8 cellular contexts compared by ENCODE assay signal in genomic region chrX:76151537-76151936, GRCh38. TPM values are rescaled to one million over a fixed set of nuclear protein-coding genes. Genes with fewer than 3 reads are reported as not detected.
DNase-seq lines count a peak whose midpoint lies in the region; ATAC-seq and TF ChIP-seq lines count a peak whose summit lies in the region.
"Not testable (repeated sequence)": the region's sequence is repeated elsewhere in the genome, so short reads cannot be mapped to it uniquely, and the experiment has no call there.

No MANE protein-coding gene starts in this region.

- H3K36me3 Mint-ChIP-seq in CD4-positive, alpha-beta T cell (ENCODE audit: low read depth) = not testable (repeated sequence)
- peaks cover 11% of the 10 kb centered on the region for H3K36me3 Mint-ChIP-seq in effector memory CD8-positive, alpha-beta T cell (ENCODE audit: insufficient read depth)

- H3K4me1 Mint-ChIP-seq in CD4-positive, alpha-beta T cell (ENCODE audit: low read depth) = peaks cover 17% of the 10 kb centered on the region
- H3K4me1 Mint-ChIP-seq in effector memory CD8-positive, alpha-beta T cell (ENCODE audit: low read depth in 2 of 2) = not testable (repeated sequence)

- not testable (repeated sequence) for H3K4me3 Mint-ChIP-seq in CD4-positive, alpha-beta T cell; effector memory CD8-positive, alpha-beta T cell

- H3K9me3 Mint-ChIP-seq in CD4-positive, alpha-beta T cell; effector memory CD8-positive, alpha-beta T cell: not testable (repeated sequence)

- DNase-seq in CD4-positive, alpha-beta T cell; effector memory CD8-positive, alpha-beta T cell: not testable (repeated sequence)

- intact Hi-C loops in CD4-positive, alpha-beta T cell (cut with DNase I, micrococcal nuclease) = not testable (repeated sequence)

- H3K27me3 Mint-ChIP-seq in CD4-positive, alpha-beta T cell; effector memory CD8-positive, alpha-beta T cell: not testable (repeated sequence)

- not testable (repeated sequence) for H3K27ac Mint-ChIP-seq in CD4-positive, alpha-beta T cell; effector memory CD8-positive, alpha-beta T cell

- TF ChIP-seq CTCF in CD4-positive, alpha-beta T cell (IDR thresholded peaks at IDR 0.05) = not testable (repeated sequence)

- CTCF ChIA-PET in CD4-positive, alpha-beta T cell (lab: Charles Lee) = not testable (repeated sequence)

- not testable (repeated sequence) for H3K9me3 ChIP-seq in CD4-positive, alpha-beta T cell (ENCODE audit: control insufficient read depth, low read length)

- peak; percentile 24 for ATAC-seq in CD4-positive, alpha-beta T cell (ENCODE audit: poor library complexity)
- ATAC-seq in GM18870 (IDR thresholded peaks at IDR 0.05; ENCODE audit: unreplicated experiment) (peak; percentile 85), GM19455 (IDR thresholded peaks at IDR 0.05; ENCODE audit: unreplicated experiment) (peak; percentile 68), GM21723 (IDR thresholded peaks at IDR 0.05; ENCODE audit: unreplicated experiment) (peak; percentile 65), HG02885 (IDR thresholded peaks at IDR 0.05; ENCODE audit: poor library complexity, unreplicated experiment) (peak; percentile 75), HG03139 (IDR thresholded peaks at IDR 0.05; ENCODE audit: unreplicated experiment) (peak; percentile 70), HG03565 (IDR thresholded peaks at IDR 0.05; ENCODE audit: unreplicated experiment) (peak; percentile 87)
- peak; percentile 36 for ATAC-seq in effector memory CD8-positive, alpha-beta T cell (replicated peaks)

- H3K27me3 ChIP-seq in CD4-positive, alpha-beta T cell (ENCODE audit: control insufficient read depth, insufficient read depth, low read length) = not testable (repeated sequence)

- POLR2A ChIA-PET in CD4-positive, alpha-beta T cell (lab: Charles Lee) = not testable (repeated sequence)

- H3K27ac ChIP-seq in CD4-positive, alpha-beta T cell (ENCODE audit: low read depth, low read length) = not testable (repeated sequence)

RNA-seq across cellular contexts. Expression of gene PBDC1, which starts 21.3 kb away (rescaled TPM):
- 10 to 100 TPM; 14.1 to 16.6 TPM for total RNA-seq in CD4-positive, alpha-beta T cell

Comparison
In these comparisons a context has a peak if more than half of its experiments do, and no peak if none do; other contexts are left out.
1. ATAC-seq: peak in every context shown above with its lines; median percentile 87 in HG03565; 85 in GM18870; 75 in HG02885; 70 in HG03139; 68 in GM19455; 65 in GM21723; 36 in effector memory CD8-positive, alpha-beta T cell; 24 in CD4-positive, alpha-beta T cell.